In genomic region chr5:7225826-7226225, GRCh38 we compare ENCODE assay signal across 28 cellular contexts.
"Had no signal": no experiment of that assay in that cellular context is flagged by ENCODE, and none has a peak within 500 bp of the region (broad histone marks: within the 10 kb centered on the region; RNA-seq: fewer than 3 reads in every experiment).

No MANE protein-coding gene starts in this region.

- H3K27ac Mint-ChIP-seq: stimulated activated effector memory CD8-positive, alpha-beta T cell treated with anti-CD3 and anti-CD28 coated beads, Interleukin-12 subunit alpha, Interleukin-12 subunit beta, amount 100 ng/mL, for 72 hours; stimulated activated memory B cell treated with anti-CD40 and anti-IgM and Interleukin-4, amounts not matched to agents 10 μg/mL and 1 μg/mL and 100 μg/mL, for 72 hours; stimulated activated naive B cell treated with anti-CD40 and anti-IgM and Interleukin-4, amounts not matched to agents 10 μg/mL and 1 μg/mL and 100 μg/mL, for 72 hours; stimulated activated naive CD8-positive, alpha-beta T cell treated with anti-CD3 and anti-CD28 coated beads, Interleukin-15, amount 100 ng/mL, for 72 hours; stimulated activated naive CD8-positive, alpha-beta T cell treated with anti-CD3 and anti-CD28 coated beads, Interleukin-15, Interleukin-2, amounts not matched to agents 100 ng/mL and 50 ng/mL, for 24 hours; type B pancreatic cell had no signal

- H3K9me3 Mint-ChIP-seq: type B pancreatic cell had no signal

- H3K4me3 Mint-ChIP-seq: stimulated activated effector memory CD8-positive, alpha-beta T cell treated with anti-CD3 and anti-CD28 coated beads, Interleukin-12 subunit alpha, Interleukin-12 subunit beta, amount 100 ng/mL, for 72 hours; stimulated activated memory B cell treated with anti-CD40 and anti-IgM and Interleukin-4, amounts not matched to agents 10 μg/mL and 1 μg/mL and 100 μg/mL, for 72 hours; stimulated activated naive B cell treated with anti-CD40 and anti-IgM and Interleukin-4, amounts not matched to agents 10 μg/mL and 1 μg/mL and 100 μg/mL, for 72 hours; stimulated activated naive CD8-positive, alpha-beta T cell treated with anti-CD3 and anti-CD28 coated beads, Interleukin-15, amount 100 ng/mL, for 72 hours; stimulated activated naive CD8-positive, alpha-beta T cell treated with anti-CD3 and anti-CD28 coated beads, Interleukin-15, Interleukin-2, amounts not matched to agents 100 ng/mL and 50 ng/mL, for 24 hours; type B pancreatic cell had no signal

- H3K9me3 ChIP-seq: suprapubic skin, testis, thoracic aorta, thyroid gland, tibial artery, transverse colon, upper lobe of left lung, upper lobe of right lung, uterus, vagina had no signal

- H3K36me3 Mint-ChIP-seq: stimulated activated effector memory CD8-positive, alpha-beta T cell treated with anti-CD3 and anti-CD28 coated beads, Interleukin-12 subunit alpha, Interleukin-12 subunit beta, amount 100 ng/mL, for 72 hours; stimulated activated memory B cell treated with anti-CD40 and anti-IgM and Interleukin-4, amounts not matched to agents 10 μg/mL and 1 μg/mL and 100 μg/mL, for 72 hours; stimulated activated naive B cell treated with anti-CD40 and anti-IgM and Interleukin-4, amounts not matched to agents 10 μg/mL and 1 μg/mL and 100 μg/mL, for 72 hours; type B pancreatic cell had no signal

- H3K27me3 Mint-ChIP-seq: stimulated activated memory B cell treated with anti-CD40 and anti-IgM and Interleukin-4, amounts not matched to agents 10 μg/mL and 1 μg/mL and 100 μg/mL, for 72 hours; stimulated activated naive B cell treated with anti-CD40 and anti-IgM and Interleukin-4, amounts not matched to agents 10 μg/mL and 1 μg/mL and 100 μg/mL, for 72 hours; stimulated activated naive CD8-positive, alpha-beta T cell treated with anti-CD3 and anti-CD28 coated beads, Interleukin-15, Interleukin-2, amounts not matched to agents 100 ng/mL and 50 ng/mL, for 24 hours; type B pancreatic cell had no signal

- DNase-seq: stimulated activated CD4-positive, alpha-beta T cell treated with anti-CD3 and anti-CD28 coated beads, Interleukin-2, amount 100 ng/mL, for 48 hours; stimulated activated CD4-positive, alpha-beta T cell treated with anti-CD3 and anti-CD28 coated beads, Interleukin-4, amount 100 ng/mL, for 1 hour; stimulated activated CD4-positive, alpha-beta T cell treated with anti-CD3 and anti-CD28 coated beads, Interleukin-4, amount 100 ng/mL, for 24 hours; stimulated activated CD4-positive, alpha-beta T cell treated with anti-CD3 and anti-CD28 coated beads, Interleukin-4, amount 100 ng/mL, for 4 hours; stimulated activated CD8-positive, alpha-beta memory T cell treated with anti-CD3 and anti-CD28 coated beads, Interleukin-4, amount 100 ng/mL, for 48 hours; stimulated activated naive B cell treated with anti-CD40 and anti-IgM and Interleukin-4, amounts not matched to agents 10 μg/mL and 1 μg/mL and 100 μg/mL, for 72 hours; stimulated activated naive CD4-positive, alpha-beta T cell; stimulated activated naive CD4-positive, alpha-beta T cell treated with Interleukin-2 at 50 U/mL for 16 hours; stimulated activated naive CD8-positive, alpha-beta T cell treated with anti-CD3 and anti-CD28 coated beads, Interleukin-15, amount 100 ng/mL, for 72 hours; stimulated activated naive CD8-positive, alpha-beta T cell treated with anti-CD3 and anti-CD28 coated beads, Interleukin-15, Interleukin-2, amounts not matched to agents 100 U/mL and 50 U/mL, for 24 hours; stomach; substantia nigra; testis; thyroid gland; tibial artery; transverse colon; trophoblast cell; upper lobe of left lung; upper lobe of right lung; uterus had no signal

- H3K36me3 ChIP-seq: stomach, suprapubic skin, thoracic aorta, thyroid gland, tibial artery, tibial nerve, transverse colon, upper lobe of left lung, upper lobe of right lung, uterus, vagina had no signal

- H3K4me3 ChIP-seq: stomach, suprapubic skin, testis, thoracic aorta, thyroid gland, tibial artery, tibial nerve, transverse colon, upper lobe of left lung, upper lobe of right lung, uterus, vagina had no signal

- H3K4me1 Mint-ChIP-seq: stimulated activated effector memory CD8-positive, alpha-beta T cell treated with anti-CD3 and anti-CD28 coated beads, Interleukin-12 subunit alpha, Interleukin-12 subunit beta, amount 100 ng/mL, for 72 hours; stimulated activated memory B cell treated with anti-CD40 and anti-IgM and Interleukin-4, amounts not matched to agents 10 μg/mL and 1 μg/mL and 100 μg/mL, for 72 hours; stimulated activated naive B cell treated with anti-CD40 and anti-IgM and Interleukin-4, amounts not matched to agents 10 μg/mL and 1 μg/mL and 100 μg/mL, for 72 hours; stimulated activated naive CD8-positive, alpha-beta T cell treated with anti-CD3 and anti-CD28 coated beads, Interleukin-15, amount 100 ng/mL, for 72 hours had no signal

- H3K4me1 ChIP-seq: stomach, suprapubic skin, testis, thyroid gland, tibial artery, tibial nerve, transverse colon, upper lobe of left lung, upper lobe of right lung, uterus, vagina had no signal

- H3K27me3 ChIP-seq: stomach, suprapubic skin, testis, thyroid gland, tibial nerve, transverse colon, upper lobe of left lung, uterus, vagina had no signal

- H3K27ac ChIP-seq: stomach, suprapubic skin, testis, thoracic aorta, thyroid gland, tibial artery, tibial nerve, transverse colon, upper lobe of left lung, upper lobe of right lung, uterus, vagina had no signal
